ENCODE assay signal across 10 cellular contexts in the genomic region with DNA sequence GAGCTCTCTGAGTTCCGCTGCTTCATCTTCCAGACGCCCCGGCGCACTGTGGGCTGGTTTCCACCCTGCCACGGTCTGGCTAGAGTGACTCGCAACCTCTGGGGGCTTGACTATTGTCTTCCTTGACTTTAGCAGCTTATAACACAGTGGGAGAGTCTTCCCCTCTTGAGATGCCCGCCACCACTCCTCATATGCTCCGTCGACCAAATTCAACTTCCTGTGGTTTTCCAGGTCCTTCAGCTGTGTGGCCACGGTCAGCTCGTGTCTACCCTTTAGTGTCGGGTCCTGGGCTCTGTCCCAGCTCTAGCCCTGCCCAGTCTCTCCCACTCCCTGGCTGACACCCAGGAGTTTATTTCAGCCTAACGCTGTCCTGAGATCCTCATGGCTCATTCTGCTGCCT. TPM values are rescaled to one million over a fixed set of nuclear protein-coding genes. Genes with fewer than 3 reads are reported as not detected.
DNase-seq lines count a peak whose midpoint lies in the region; ATAC-seq and TF ChIP-seq lines count a peak whose summit lies in the region.
"Had no signal": no experiment of that assay in that cellular context is flagged by ENCODE, and none has a peak within 500 bp of the region (broad histone marks: within the 10 kb centered on the region; RNA-seq: fewer than 3 reads in every experiment).

No MANE protein-coding gene starts in this region.

- H3K4me3 ChIP-seq in CD8-positive, alpha-beta T cell (ENCODE audit: low read depth, low read length), result no peak overlapping the region
- H3K4me3 ChIP-seq in NT2/D1 (ENCODE audit: insufficient read length, low read depth) (no peak overlapping the region), fibroblast of lung (replicated peaks in 1 of 4; ENCODE audit: control extremely low read depth in 1 of 4, insufficient read depth in 1 of 4, low read depth in 3 of 4, low read length in 4 of 4) (no peak overlapping the region), neuronal stem cell (ENCODE audit: low read length in 2 of 2) (no peak overlapping the region)

- H4K91ac ChIP-seq in neuronal stem cell (ENCODE audit: low read depth, low read length, poor library complexity), result no peak overlapping the region

- no peaks in the 10 kb centered on the region for H3K79me2 ChIP-seq in fibroblast of lung (ENCODE audit: control insufficient read depth, insufficient read depth, low read length)

- H3K23ac ChIP-seq in neuronal stem cell (ENCODE audit: low read depth, low read length, poor library complexity), result peak overlapping the region; percentile 18

- H3K9me3 ChIP-seq in CD8-positive, alpha-beta T cell (ENCODE audit: low read length), result no peaks in the 10 kb centered on the region
- H3K9me3 ChIP-seq in NT2/D1 (ENCODE audit: insufficient read depth, low read length), result no peaks in the 10 kb centered on the region
- H3K9me3 ChIP-seq in fibroblast of lung (ENCODE audit: control insufficient read depth, insufficient read depth, low read depth, low read length), result no peaks in the 10 kb centered on the region
- no peaks in the 10 kb centered on the region for H3K9me3 ChIP-seq in neuronal stem cell (replicated peaks in 1 of 2; ENCODE audit: control insufficient read depth in 2 of 2, insufficient read depth in 1 of 2, low read depth in 1 of 2, low read length in 2 of 2)

- peaks cover 26% of the 10 kb centered on the region for H3K27me3 Mint-ChIP-seq in CD8-positive, alpha-beta T cell (ENCODE audit: low read depth)

- intact Hi-C loops in CD8-positive, alpha-beta T cell (cut with DNase I, micrococcal nuclease), result no loop called here

- H3K4me1 ChIP-seq in CD8-positive, alpha-beta T cell (ENCODE audit: insufficient read depth, low read length), result peaks cover 33% of the 10 kb centered on the region
- H3K4me1 ChIP-seq in NT2/D1 (ENCODE audit: insufficient read depth, insufficient read length) (peaks cover 28% of the 10 kb centered on the region), fibroblast of lung (ENCODE audit: control insufficient read depth, extremely low read depth, insufficient read depth, low read length) (peaks cover 6% of the 10 kb centered on the region), neuronal stem cell (ENCODE audit: control insufficient read depth in 2 of 2, insufficient read depth in 1 of 2, low read depth in 1 of 2, low read length in 2 of 2) (peaks cover 16 to 22% of the 10 kb centered on the region in 2 donors)

- POLR2A ChIA-PET in CD8-positive, alpha-beta T cell (lab: Charles Lee), result interaction anchor here (1.6 to 2.3 kb wide), 2 partner anchors 16 to 20 kb away, joined by 3 to 9 read pairs; no protein-coding TSS in a partner anchor

- peaks cover 38% of the 10 kb centered on the region for H3K4me1 Mint-ChIP-seq in CD8-positive, alpha-beta T cell (ENCODE audit: low read depth)

- DNase-seq in CD8-positive, alpha-beta T cell, result peak in 1 of 7 experiments; percentile 24
- DNase-seq in NT2/D1 (ENCODE audit: low read depth, low spot score), result no peak
- peak; percentile 38 to 81 for DNase-seq in fibroblast of lung (ENCODE audit: low read depth in 2 of 2)
- no peak for DNase-seq in neuronal stem cell (ENCODE audit: low spot score)
- no peak for DNase-seq in SHP77 treated with DMSO at 0.1 percent for 48 hours (lab: John Stamatoyannopoulos, UW)
- no peak for DNase-seq in NCI-H2107 (lab: John Stamatoyannopoulos, UW)
- DNase-seq: NCI-H345 had no signal

- H2AFZ ChIP-seq in fibroblast of lung (ENCODE audit: low read length) (no peak overlapping the region), neuronal stem cell (ENCODE audit: low read length) (peak overlapping the region; percentile 72)

- TF ChIP-seq CTCF in CD8-positive, alpha-beta T cell (IDR thresholded peaks at IDR 0.05), result no peak
- TF ChIP-seq CTCF in fibroblast of lung (conservative IDR thresholded peaks at IDR 0.05 in 1 of 2, IDR thresholded peaks at IDR 0.05 in 1 of 2; ENCODE audit: low read depth in 1 of 2, low read length in 2 of 2), result no peak

- no peak overlapping the region for H3K27ac Mint-ChIP-seq in CD8-positive, alpha-beta T cell

- CTCF ChIA-PET in CD8-positive, alpha-beta T cell (lab: Charles Lee), result interaction anchor here (0.6 to 1.7 kb wide), 3 partner anchors 10 to 99 kb away, joined by 3 to 5 read pairs (median 3); no protein-coding TSS in a partner anchor

- H3K4ac ChIP-seq in neuronal stem cell (ENCODE audit: low read length), result no peak overlapping the region

- H4K20me1 ChIP-seq in fibroblast of lung (ENCODE audit: control insufficient read depth, extremely low read depth, insufficient read depth, low read length), result no peaks in the 10 kb centered on the region

- H2BK5ac ChIP-seq in neuronal stem cell (ENCODE audit: low read length), result no peak overlapping the region

- H3K14ac ChIP-seq in neuronal stem cell (ENCODE audit: low read length), result no peak overlapping the region

- WGBS in neuronal stem cell (ENCODE audit: extremely low coverage in 2 of 2, insufficient read length in 2 of 2, insufficient replicate concordance in 1 of 2), 2 donors, result no CpG with 5 or more reads among the region's 13 CpGs

- peak; percentile 57 for ATAC-seq in CD8-positive, alpha-beta T cell
- no peak for ATAC-seq in HG03108 (IDR thresholded peaks at IDR 0.05; ENCODE audit: unreplicated experiment)
- ATAC-seq in HG03045 (IDR thresholded peaks at IDR 0.05; ENCODE audit: unreplicated experiment), result no peak

- H2AK5ac ChIP-seq in neuronal stem cell (ENCODE audit: low read depth, low read length), result no peak overlapping the region

- H3K36me3 Mint-ChIP-seq in CD8-positive, alpha-beta T cell, result no peaks in the 10 kb centered on the region

- no peaks in the 10 kb centered on the region for H3K36me3 ChIP-seq in CD8-positive, alpha-beta T cell (ENCODE audit: insufficient read depth, low read length)
- H3K36me3 ChIP-seq in NT2/D1 (ENCODE audit: insufficient read depth, insufficient read length, low read length) (no peaks in the 10 kb centered on the region), fibroblast of lung (ENCODE audit: control insufficient read depth, insufficient read depth, low read length) (no peaks in the 10 kb centered on the region), neuronal stem cell (replicated peaks in 1 of 2; ENCODE audit: control insufficient read depth in 2 of 2, insufficient read depth in 2 of 2, low read length in 2 of 2) (no peaks in the 10 kb centered on the region)

- no peak overlapping the region for H2BK120ac ChIP-seq in neuronal stem cell (ENCODE audit: low read depth, low read length)

- H3K4me2 ChIP-seq in fibroblast of lung (ENCODE audit: extremely low read depth, insufficient read depth, low read length) (no peak overlapping the region), neuronal stem cell (ENCODE audit: insufficient read depth, low read length, poor library complexity, severe bottlenecking) (no peak overlapping the region)

- peak overlapping the region; percentile 43 for H3K9ac ChIP-seq in NT2/D1 (ENCODE audit: insufficient read length, low read depth)
- H3K9ac ChIP-seq in fibroblast of lung (ENCODE audit: insufficient read depth, low read length), result no peak overlapping the region
- H3K9ac ChIP-seq in neuronal stem cell (ENCODE audit: low read depth, low read length, poor library complexity), result no peak overlapping the region

- H3K4me3 Mint-ChIP-seq in CD8-positive, alpha-beta T cell, result peak overlapping the region; percentile 54

- H3K27me3 ChIP-seq in CD8-positive, alpha-beta T cell (ENCODE audit: insufficient read depth, low read length), result peaks cover 8% of the 10 kb centered on the region
- H3K27me3 ChIP-seq in NT2/D1 (ENCODE audit: insufficient read depth, insufficient read length) (no peaks in the 10 kb centered on the region), fibroblast of lung (ENCODE audit: control insufficient read depth, insufficient read depth, low read length) (no peaks in the 10 kb centered on the region), neuronal stem cell (ENCODE audit: control insufficient read depth in 3 of 3, insufficient read depth in 3 of 3, low read depth in 1 of 3, low read length in 3 of 3) (no peaks in the 10 kb centered on the region)

- H3K79me1 ChIP-seq in neuronal stem cell (ENCODE audit: low read depth, low read length), result no peaks in the 10 kb centered on the region

- no peak overlapping the region for H4K8ac ChIP-seq in neuronal stem cell (ENCODE audit: low read depth, low read length)

- no peak overlapping the region for H3K18ac ChIP-seq in neuronal stem cell (ENCODE audit: low read length)

- H2BK12ac ChIP-seq in neuronal stem cell (ENCODE audit: low read length), result no peak overlapping the region

- H2BK15ac ChIP-seq in neuronal stem cell (ENCODE audit: low read length), result no peak overlapping the region

- H3K9me3 Mint-ChIP-seq in CD8-positive, alpha-beta T cell, result no peaks in the 10 kb centered on the region

- no peak overlapping the region for H3K27ac ChIP-seq in CD8-positive, alpha-beta T cell (ENCODE audit: low read depth, low read length)
- no peak overlapping the region for H3K27ac ChIP-seq in fibroblast of lung (ENCODE audit: insufficient read depth, low read length)
- H3K27ac ChIP-seq in neuronal stem cell (replicated peaks; ENCODE audit: low read length), result no peak overlapping the region
- H3K27ac ChIP-seq: VCaP had no signal

RNA-seq across cellular contexts. Expression of a gene that starts 28.2 kb away (rescaled TPM):
- total RNA-seq in CD8-positive, alpha-beta T cell, result 1 to 10 TPM; 2.6 to 3.8 TPM
- total RNA-seq in fibroblast of lung, result 37.5 and 52.0 TPM in 2 replicates
- 44.9 and 89.4 TPM in 2 replicates for polyA plus RNA-seq in fibroblast of lung
- 37.5 and 69.5 TPM in 2 replicates for polyA plus RNA-seq in fibroblast of lung (2012)
- 57.6 and 107 TPM in 2 replicates for polyA minus RNA-seq in fibroblast of lung (ENCODE audit: low replicate concordance)
- polyA plus RNA-seq in neuronal stem cell (2013, experiment 1 of 2), result 36.7 TPM
- 36.1 TPM for polyA plus RNA-seq in neuronal stem cell (2013, experiment 2 of 2)

Comparison
In these comparisons a context has a peak if more than half of its experiments do, and no peak if none do; other contexts are left out.
1. DNase-seq: peak in fibroblast of lung (2 of 2); none in NT2/D1 (single experiment), neuronal stem cell (single experiment), SHP77 treated with DMSO at 0.1 percent for 48 hours (single experiment) and NCI-H2107 (single experiment).